8 cellular contexts compared by ENCODE assay signal in the genomic region with DNA sequence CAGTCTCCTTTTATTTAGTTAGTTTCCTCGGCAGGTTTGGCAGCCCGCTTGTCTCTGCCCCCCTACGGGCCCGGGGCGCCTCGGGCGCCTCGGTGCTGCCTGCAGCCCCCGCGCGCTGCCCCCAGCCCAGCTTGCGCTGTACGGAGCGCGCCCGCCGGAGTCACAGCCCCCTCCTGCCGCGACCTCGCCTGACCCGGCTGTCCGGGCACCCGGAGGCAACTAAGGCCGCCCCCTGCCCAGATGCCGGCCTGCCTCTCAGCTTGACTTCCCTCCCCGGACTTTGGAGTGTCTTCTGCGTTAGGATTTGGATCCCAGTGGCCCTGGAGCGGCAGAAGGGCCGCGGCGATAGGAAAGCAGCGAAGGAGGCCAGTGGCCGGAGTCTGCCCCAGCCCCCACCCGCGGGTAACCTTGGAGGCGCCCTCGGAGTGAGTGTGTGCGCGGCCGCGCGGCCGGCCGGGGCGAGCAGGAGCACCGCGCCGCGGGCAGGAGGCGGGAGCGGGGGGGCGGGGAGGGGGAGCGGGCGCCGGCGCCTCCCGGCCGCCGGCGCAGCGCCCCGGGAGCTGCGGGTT. TPM values are rescaled to one million over a fixed set of nuclear protein-coding genes. Genes with fewer than 3 reads are reported as not detected.
DNase-seq lines count a peak whose midpoint lies in the region; ATAC-seq and TF ChIP-seq lines count a peak whose summit lies in the region.

No MANE protein-coding gene starts in this region.

- no peak for TF ChIP-seq CTCF in right lobe of liver (IDR thresholded peaks at IDR 0.05)

- intact Hi-C loops in dendritic cell treated with granulocyte-macrophage colony-stimulating factor and Interleukin-4, amounts not matched to agents 40 ng/mL and 50 ng/mL, for 4 days (cut with micrococcal nuclease) = no loop called here
- intact Hi-C loops in right lobe of liver (cut with DNase I) = no loop called here

- TF ChIP-seq POLR2A in right lobe of liver (IDR thresholded peaks at IDR 0.05) = no peak

- H3K27me3 ChIP-seq in right lobe of liver = no peaks in the 10 kb centered on the region

- peak overlapping the region; percentile 80 to 88 (median 81) for H3K4me3 ChIP-seq in right lobe of liver

- peaks cover 2% of the 10 kb centered on the region for H3K36me3 Mint-ChIP-seq in T-helper 17 cell (ENCODE audit: low read depth)
- peaks cover 12% of the 10 kb centered on the region for H3K36me3 Mint-ChIP-seq in dendritic cell treated with granulocyte-macrophage colony-stimulating factor and Interleukin-4, amounts not matched to agents 40 ng/mL and 50 ng/mL, for 4 days (ENCODE audit: low read depth)

- DNase-seq in DMS53 treated with DMSO at 0.1 percent for 48 hours (lab: John Stamatoyannopoulos, UW; ENCODE audit: unreplicated experiment) (peak; percentile 42), T-helper 17 cell (peak in 2 of 3 donors; percentile 7 to 29), right lobe of liver (peak; percentile 67 to 83 (median 74)), substantia nigra (lab: John Stamatoyannopoulos, UW) (peak in 40 of 49 donors; percentile 30 to 79 (median 52)), cerebellar nuclear complex (lab: John Stamatoyannopoulos, UW) (no peak)

- no peaks in the 10 kb centered on the region for H3K9me3 Mint-ChIP-seq in dendritic cell treated with granulocyte-macrophage colony-stimulating factor and Interleukin-4, amounts not matched to agents 40 ng/mL and 50 ng/mL, for 4 days

- peak overlapping the region; percentile 88 for H3K4me3 Mint-ChIP-seq in T-helper 17 cell
- H3K4me3 Mint-ChIP-seq in dendritic cell treated with granulocyte-macrophage colony-stimulating factor and Interleukin-4, amounts not matched to agents 40 ng/mL and 50 ng/mL, for 4 days = peak overlapping the region; percentile 84

- H3K36me3 ChIP-seq in right lobe of liver = no peaks in the 10 kb centered on the region

- peaks cover 22% of the 10 kb centered on the region for H3K4me1 Mint-ChIP-seq in T-helper 17 cell
- H3K4me1 Mint-ChIP-seq in dendritic cell treated with granulocyte-macrophage colony-stimulating factor and Interleukin-4, amounts not matched to agents 40 ng/mL and 50 ng/mL, for 4 days (ENCODE audit: low read depth) = peaks cover 21% of the 10 kb centered on the region

- H3K4me1 ChIP-seq in right lobe of liver = peaks cover 0 to 12% (median 3%) of the 10 kb centered on the region in 4 donors

- ATAC-seq in GM19351 (IDR thresholded peaks at IDR 0.05; ENCODE audit: unreplicated experiment) = peak; percentile 50
- ATAC-seq in HG03378 (IDR thresholded peaks at IDR 0.05; ENCODE audit: unreplicated experiment) = peak; percentile 18
- peak; percentile 43 for ATAC-seq in T-helper 17 cell
- ATAC-seq in right lobe of liver = peak; percentile 64 to 80 (median 76)

- peaks cover 8% of the 10 kb centered on the region for H3K27me3 Mint-ChIP-seq in T-helper 17 cell
- H3K27me3 Mint-ChIP-seq in dendritic cell treated with granulocyte-macrophage colony-stimulating factor and Interleukin-4, amounts not matched to agents 40 ng/mL and 50 ng/mL, for 4 days = peaks cover 37% of the 10 kb centered on the region

- no peaks in the 10 kb centered on the region for H3K9me3 ChIP-seq in T-helper 17 cell (ENCODE audit: control insufficient read depth, low read length, poor library complexity, severe bottlenecking)
- H3K9me3 ChIP-seq in right lobe of liver = no peaks in the 10 kb centered on the region

- WGBS in right lobe of liver (ENCODE audit: insufficient coverage, low coverage, low lambda C conversion rate, missing lambda C conversion rate) = under 1% methylated on average over 21 of the region's 63 CpGs

- H3K27ac ChIP-seq in right lobe of liver (peak overlapping the region; percentile 87 to 93 (median 90)), substantia nigra (ENCODE audit: low read depth, low read length, poor library complexity, severe bottlenecking) (peak overlapping the region; percentile 80)

- H3K27ac Mint-ChIP-seq in T-helper 17 cell = peak overlapping the region; percentile 84
- H3K27ac Mint-ChIP-seq in dendritic cell treated with granulocyte-macrophage colony-stimulating factor and Interleukin-4, amounts not matched to agents 40 ng/mL and 50 ng/mL, for 4 days = peak overlapping the region; percentile 76

RNA-seq across cellular contexts. Expression of gene CDKN2C, which starts 7.6 kb away (rescaled TPM):
- total RNA-seq in T-helper 17 cell (1 to 10 TPM; 7.7 to 8.2 TPM), right lobe of liver (1 to 10 TPM; 1.2 to 6.7 (median 3.1) TPM)

RNA-seq across cellular contexts. Expression of gene FAF1, which starts 17.6 kb away (rescaled TPM):
- total RNA-seq in T-helper 17 cell = 10 to 100 TPM; 45.8 to 50.1 TPM
- 10 to 100 TPM; 24.1 to 32.4 (median 31.6) TPM for total RNA-seq in right lobe of liver

Comparison
In these comparisons a context has a peak if more than half of its experiments do, and no peak if none do; other contexts are left out.
1. DNase-seq: peak in DMS53 treated with DMSO at 0.1 percent for 48 hours (single experiment), T-helper 17 cell (2 of 3), right lobe of liver (3 of 3) and substantia nigra (40 of 49); none in cerebellar nuclear complex (0 of 2).
2. ATAC-seq: peak in every context shown above with its lines; median percentile 76 in right lobe of liver; 50 in GM19351; 43 in T-helper 17 cell; 18 in HG03378.